Comparison of ENCODE assay signal across 11 cellular contexts in genomic region chr1:156662588-156663055, GRCh38. TPM values are rescaled to one million over a fixed set of nuclear protein-coding genes. Genes with fewer than 3 reads are reported as not detected.
A peak's percentile ranks its signal among the peaks of the same experiment; 100 is the strongest.
DNase-seq lines count a peak whose midpoint lies in the region; ATAC-seq and TF ChIP-seq lines count a peak whose summit lies in the region.
"Had no signal": no experiment of that assay in that cellular context is flagged by ENCODE, and none has a peak within 500 bp of the region (broad histone marks: within the 10 kb centered on the region; RNA-seq: fewer than 3 reads in every experiment).

No MANE protein-coding gene starts in this region.

- no peak for TF ChIP-seq POLR2A in uterus (IDR thresholded peaks at IDR 0.05)

- intact Hi-C loops in Right ventricle myocardium superior (cut with DNase I) = no loop called here
- intact Hi-C loops in left ventricle myocardium superior (cut with micrococcal nuclease) = no loop called here
- intact Hi-C loops in uterus (cut with DNase I; ENCODE audit: low total_unique reads) = no loop called here

- no peaks in the 10 kb centered on the region for H3K36me3 Mint-ChIP-seq in nephron (ENCODE audit: low read depth)
- H3K36me3 Mint-ChIP-seq: T-cell had no signal

- H3K9me3 Mint-ChIP-seq in nephron = no peaks in the 10 kb centered on the region
- H3K9me3 Mint-ChIP-seq: T-cell had no signal

- peak overlapping the region in 2 of 3 experiments; percentile 77 to 79 for H3K4me3 Mint-ChIP-seq in nephron
- H3K4me3 Mint-ChIP-seq: T-cell had no signal

- H3K27ac ChIP-seq in coronary artery = peak overlapping the region; percentile 80 to 92
- H3K27ac ChIP-seq in uterus = peak overlapping the region; percentile 87 to 89

- H3K27me3 Mint-ChIP-seq in nephron (ENCODE audit: low read depth) = peaks cover 18% of the 10 kb centered on the region

- H3K9me3 ChIP-seq in uterus = no peaks in the 10 kb centered on the region
- H3K9me3 ChIP-seq: pancreas had no signal

- H3K27me3 ChIP-seq in uterus = no peaks in the 10 kb centered on the region
- H3K27me3 ChIP-seq: pancreas had no signal

- peak overlapping the region; percentile 93 to 99 (median 94) for H3K27ac Mint-ChIP-seq in nephron

- peaks cover 13 to 37% of the 10 kb centered on the region in 2 donors for H3K4me1 ChIP-seq in uterus

- DNase-seq in Right ventricle myocardium superior (peak; percentile 16), left ventricle myocardium superior (no peak), coronary artery (ENCODE audit: low spot score) (no peak), uterus (no peak), OCI-M2 (lab: John Stamatoyannopoulos, UW; ENCODE audit: unreplicated experiment) (no peak), NCI-H748 (lab: John Stamatoyannopoulos, UW; ENCODE audit: unreplicated experiment) (no peak), iPS-NIHi7 (ENCODE audit: extremely low spot score) (no peak)
- DNase-seq: NCI-H2107, T-cell had no signal

- ATAC-seq in Right ventricle myocardium superior (ENCODE audit: poor library complexity) (no peak), left ventricle myocardium superior (no peak)
- ATAC-seq: pancreas, T-cell had no signal

- H3K4me1 Mint-ChIP-seq in nephron = peaks cover 81% of the 10 kb centered on the region

- H3K4me3 ChIP-seq in coronary artery (no peak overlapping the region), uterus (no peak overlapping the region)
- H3K4me3 ChIP-seq: pancreas had no signal

- no peak for TF ChIP-seq CTCF in coronary artery (IDR thresholded peaks at IDR 0.05)
- no peak for TF ChIP-seq CTCF in nephron (IDR thresholded peaks at IDR 0.05; ENCODE audit: unreplicated experiment in 3 of 3)
- no peak for TF ChIP-seq CTCF in uterus (IDR thresholded peaks at IDR 0.05)

- H3K36me3 ChIP-seq in uterus = no peaks in the 10 kb centered on the region
- H3K36me3 ChIP-seq: pancreas had no signal

RNA-seq across cellular contexts. Expression of gene NES, which starts 14.6 kb away (rescaled TPM):
- total RNA-seq in Right ventricle myocardium superior = 103 TPM
- total RNA-seq in left ventricle myocardium superior = 94.7 TPM
- 10 to 100 TPM in 3 of 4 donors, 1 to 10 TPM in 1; 9.7 to 70.9 (median 34.5) TPM for total RNA-seq in uterus

RNA-seq across cellular contexts. Expression of gene BCAN, which starts 20.7 kb away (rescaled TPM):
- total RNA-seq in Right ventricle myocardium superior (0.46 TPM), left ventricle myocardium superior (0.52 TPM), uterus (1 to 10 TPM in 3 of 4 donors, not detected in 1; 2.3 to 3.0 (median 2.8) TPM)
- total RNA-seq: T-cell had no signal

RNA-seq across cellular contexts. Expression of gene CRABP2, which starts 42.8 kb away (rescaled TPM):
- total RNA-seq in Right ventricle myocardium superior (0.59 TPM), left ventricle myocardium superior (0.74 TPM), uterus (10 to 100 TPM in 3 of 4 donors, not detected in 1; 11.0 to 71.5 (median 14.3) TPM)

RNA-seq across cellular contexts. Expression of gene HAPLN2, which starts 43.4 kb away (rescaled TPM):
- total RNA-seq in Right ventricle myocardium superior = 1.6 TPM
- 1.5 TPM for total RNA-seq in left ventricle myocardium superior
- 1 to 10 TPM in 1 of 4 donors, under 1 TPM in 1, not detected in 2; 0.77 to 3.9 TPM for total RNA-seq in uterus
- total RNA-seq: pancreas had no signal
